Comparison of ENCODE assay signal across 8 cellular contexts in the genomic region with DNA sequence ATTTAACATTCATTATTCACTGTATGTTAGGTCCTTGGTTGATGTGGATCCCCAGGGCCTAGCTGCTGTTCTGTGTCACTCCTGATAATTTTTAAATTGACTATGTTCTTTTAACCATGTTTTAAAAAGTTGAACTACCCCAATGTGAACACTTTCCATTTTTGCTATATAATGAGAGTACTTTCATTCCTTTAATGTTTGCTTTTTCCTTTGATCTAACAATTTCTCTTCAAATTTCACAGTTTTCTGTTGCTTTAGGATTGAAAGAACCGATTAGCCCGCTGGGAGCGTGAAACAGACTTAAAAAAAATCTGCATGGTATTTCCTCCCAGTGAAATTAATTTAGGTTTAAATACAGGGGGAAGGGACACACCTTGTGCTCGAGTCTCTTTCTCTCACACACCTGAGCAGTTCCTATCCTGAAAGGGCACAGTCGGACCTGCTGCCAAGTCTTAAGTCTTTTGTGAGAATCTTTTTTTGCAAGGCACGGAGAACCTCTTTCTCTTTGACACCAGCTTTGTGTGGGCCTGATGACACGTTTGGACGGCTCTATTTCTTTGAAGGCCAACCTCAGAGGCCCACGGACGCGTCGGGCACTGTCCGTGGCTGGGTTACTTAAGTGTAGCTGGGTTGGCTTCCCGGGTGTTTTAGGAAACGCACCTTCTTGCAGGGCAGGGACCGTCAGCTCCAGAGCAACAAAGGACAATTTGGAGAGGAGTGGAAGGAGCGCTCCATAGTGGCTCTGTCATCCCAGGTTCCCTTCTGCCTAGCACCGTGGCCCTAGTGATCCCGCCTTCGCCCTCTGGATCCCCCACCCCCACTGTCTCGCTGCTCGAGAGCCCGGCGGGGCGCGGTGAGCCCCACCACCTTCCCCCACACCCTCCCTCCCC. TPM values are rescaled to one million over a fixed set of nuclear protein-coding genes. Genes with fewer than 3 reads are reported as not detected.
DNase-seq lines count a peak whose midpoint lies in the region; ATAC-seq and TF ChIP-seq lines count a peak whose summit lies in the region.

No MANE protein-coding gene starts in this region.

- TF ChIP-seq POLR2A in breast epithelium (IDR thresholded peaks at IDR 0.05): no peak

- H3K27ac Mint-ChIP-seq in activated naive CD4-positive, alpha-beta T cell treated with anti-CD3 and anti-CD28 coated beads for 36 hours: no peak overlapping the region
- H3K27ac Mint-ChIP-seq in memory B cell (no peak overlapping the region), type B pancreatic cell (peak overlapping the region; percentile 86)

- H3K9me3 ChIP-seq in breast epithelium: no peaks in the 10 kb centered on the region

- intact Hi-C loops in activated naive CD4-positive, alpha-beta T cell treated with anti-CD3 and anti-CD28 coated beads for 36 hours (cut with micrococcal nuclease): loop anchor here (2.0 kb wide), 1 partner anchor 273 kb away; no protein-coding TSS in a partner anchor
- intact Hi-C loops in breast epithelium (cut with DNase I; ENCODE audit: low total_unique reads): no loop called here

- H3K27me3 Mint-ChIP-seq in activated naive CD4-positive, alpha-beta T cell treated with anti-CD3 and anti-CD28 coated beads for 36 hours (ENCODE audit: low read depth): peaks cover 60% of the 10 kb centered on the region
- H3K27me3 Mint-ChIP-seq in memory B cell (peaks cover 14% of the 10 kb centered on the region), type B pancreatic cell (peaks cover 49% of the 10 kb centered on the region)

- no peak for DNase-seq in activated naive CD4-positive, alpha-beta T cell treated with anti-CD3 and anti-CD28 coated beads for 36 hours
- no peak for DNase-seq in activated naive CD4-positive, alpha-beta T cell treated with anti-CD3 and anti-CD28 coated beads, Interleukin-2, amount 50 U/mL, for 16 hours
- no peak for DNase-seq in breast epithelium (ENCODE audit: low spot score in 2 of 2)
- DNase-seq in memory B cell (ENCODE audit: low spot score in 2 of 2): no peak
- DNase-seq in type B pancreatic cell (ENCODE audit: extremely low spot score, unreplicated experiment): no peak
- DNase-seq in effector CD8-positive, alpha-beta T cell (lab: John Stamatoyannopoulos, UW): no peak

- H3K36me3 ChIP-seq in breast epithelium: no peaks in the 10 kb centered on the region

- H3K4me3 Mint-ChIP-seq in activated naive CD4-positive, alpha-beta T cell treated with anti-CD3 and anti-CD28 coated beads for 36 hours: peak overlapping the region; percentile 44
- H3K4me3 Mint-ChIP-seq in memory B cell: peak overlapping the region; percentile 67
- H3K4me3 Mint-ChIP-seq in type B pancreatic cell: peak overlapping the region; percentile 90

- peaks cover 17% of the 10 kb centered on the region for H3K4me1 Mint-ChIP-seq in activated naive CD4-positive, alpha-beta T cell treated with anti-CD3 and anti-CD28 coated beads for 36 hours (ENCODE audit: low read depth)
- H3K4me1 Mint-ChIP-seq in memory B cell (peaks cover 8% of the 10 kb centered on the region), type B pancreatic cell (ENCODE audit: unreplicated experiment) (peaks cover 36% of the 10 kb centered on the region)

- H3K27me3 ChIP-seq in breast epithelium: peaks cover 0 to 12% of the 10 kb centered on the region in 2 donors

- ATAC-seq in memory B cell (ENCODE audit: low read depth) (no peak), GM21390 (IDR thresholded peaks at IDR 0.05; ENCODE audit: unreplicated experiment) (no peak), GM18498 (IDR thresholded peaks at IDR 0.05; ENCODE audit: unreplicated experiment) (no peak)

- H3K4me1 ChIP-seq in breast epithelium: no peaks in the 10 kb centered on the region

- H3K9me3 Mint-ChIP-seq in activated naive CD4-positive, alpha-beta T cell treated with anti-CD3 and anti-CD28 coated beads for 36 hours: no peaks in the 10 kb centered on the region
- H3K9me3 Mint-ChIP-seq in memory B cell (no peaks in the 10 kb centered on the region), type B pancreatic cell (no peaks in the 10 kb centered on the region)

- H3K4me3 ChIP-seq in breast epithelium: peak overlapping the region; percentile 62 to 70 (median 70)

- CTCF ChIA-PET in activated naive CD4-positive, alpha-beta T cell treated with anti-CD3 and anti-CD28 coated beads for 36 hours (lab: Charles Lee): interaction anchor here (1.0 kb wide), 1 partner anchor 214 kb away, joined by 3 read pairs; no protein-coding TSS in a partner anchor

- TF ChIP-seq CTCF in breast epithelium (IDR thresholded peaks at IDR 0.05): no peak
- TF ChIP-seq CTCF in type B pancreatic cell (conservative IDR thresholded peaks at IDR 0.05): no peak

- H3K36me3 Mint-ChIP-seq in activated naive CD4-positive, alpha-beta T cell treated with anti-CD3 and anti-CD28 coated beads for 36 hours (ENCODE audit: low read depth): no peaks in the 10 kb centered on the region
- H3K36me3 Mint-ChIP-seq in memory B cell: no peaks in the 10 kb centered on the region
- H3K36me3 Mint-ChIP-seq in type B pancreatic cell: no peaks in the 10 kb centered on the region

- peak overlapping the region; percentile 16 to 56 for H3K27ac ChIP-seq in breast epithelium

RNA-seq across cellular contexts. Expression of a gene that starts 1.0 kb away (rescaled TPM):
- total RNA-seq in activated naive CD4-positive, alpha-beta T cell treated with anti-CD3 and anti-CD28 coated beads for 36 hours: not detected
- total RNA-seq in breast epithelium: 10 to 100 TPM in 1 of 3 donors, 1 to 10 TPM in 2; 6.3 to 17.1 (median 7.9) TPM
- 19.7 and 34.0 TPM in 2 replicates for total RNA-seq in type B pancreatic cell (ENCODE audit: low replicate concordance)

RNA-seq across cellular contexts. Expression of a gene that starts 47.2 kb away (rescaled TPM):
- total RNA-seq in activated naive CD4-positive, alpha-beta T cell treated with anti-CD3 and anti-CD28 coated beads for 36 hours: not detected
- total RNA-seq in breast epithelium: 10 to 100 TPM; 11.4 to 44.2 (median 13.4) TPM
- 30.2 and 44.2 TPM in 2 replicates for total RNA-seq in type B pancreatic cell (ENCODE audit: low replicate concordance)

Comparison
In these comparisons a context has a peak if more than half of its experiments do, and no peak if none do; other contexts are left out.
1. RNA of a gene that starts 1.0 kb away (total RNA-seq): 19.7 to 34.0 TPM in type B pancreatic cell and 6.3 to 17.1 TPM in breast epithelium; not detected in activated naive CD4-positive, alpha-beta T cell treated with anti-CD3 and anti-CD28 coated beads for 36 hours; every median in the first group is over 4 times any median in the second.
2. RNA of a gene that starts 47.2 kb away (total RNA-seq): 30.2 to 44.2 TPM in type B pancreatic cell and 11.4 to 44.2 TPM in breast epithelium; not detected in activated naive CD4-positive, alpha-beta T cell treated with anti-CD3 and anti-CD28 coated beads for 36 hours; every median in the first group is over 10 times any median in the second.
3. Peak in every context shown above with its lines, with median percentiles within 50 percentile points of each other: H3K4me3 Mint-ChIP-seq.